In the genomic region with DNA sequence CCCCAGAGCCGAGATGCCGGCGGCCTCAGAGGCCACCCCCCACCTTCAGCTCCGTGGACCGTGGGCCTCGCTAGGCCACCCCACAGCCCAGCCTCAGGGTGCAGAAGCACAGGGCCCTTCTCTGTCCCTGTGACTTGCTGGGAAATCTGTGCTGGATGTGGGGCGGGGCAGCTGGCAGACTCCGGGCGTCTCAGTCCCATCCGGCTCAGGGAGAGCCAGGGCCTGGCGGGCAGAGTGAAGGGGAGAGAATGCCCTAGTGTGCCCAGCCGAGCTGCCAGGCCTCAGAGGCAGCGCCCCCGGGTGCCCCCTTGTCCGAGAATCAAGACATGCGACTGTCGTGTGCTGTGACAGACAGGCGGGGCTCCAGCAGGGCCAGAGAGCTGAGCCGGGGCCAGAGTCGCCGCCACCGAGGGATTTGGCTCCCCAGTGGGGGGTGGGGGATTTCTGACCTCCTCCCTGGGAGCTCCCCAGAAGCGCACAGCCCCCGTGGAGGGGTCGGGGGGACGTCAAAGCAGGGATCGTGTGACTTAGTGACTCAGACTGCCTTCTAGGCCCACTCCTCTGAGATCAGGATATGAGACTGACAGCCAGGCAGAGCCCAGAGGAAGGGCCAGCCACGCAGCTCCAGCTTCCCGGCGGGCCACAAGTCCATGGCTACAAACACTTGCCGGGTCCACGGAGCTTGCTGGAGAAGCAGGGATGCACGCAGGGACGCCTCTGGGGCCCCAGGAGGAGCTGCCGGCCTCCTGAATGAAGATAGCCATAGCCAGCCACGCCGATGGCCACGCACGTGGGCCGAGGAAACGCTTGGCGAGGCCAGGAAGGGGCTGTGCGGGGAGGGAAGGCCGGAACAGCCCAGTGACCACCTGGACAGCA, we compare ENCODE assay signal across 12 cellular contexts. TPM values are rescaled to one million over a fixed set of nuclear protein-coding genes. Genes with fewer than 3 reads are reported as not detected.
A peak's percentile ranks its signal among the peaks of the same experiment; 100 is the strongest.
DNase-seq lines count a peak whose midpoint lies in the region; ATAC-seq and TF ChIP-seq lines count a peak whose summit lies in the region.
"Had no signal": no experiment of that assay in that cellular context is flagged by ENCODE, and none has a peak within 500 bp of the region (broad histone marks: within the 10 kb centered on the region; RNA-seq: fewer than 3 reads in every experiment).

No MANE protein-coding gene starts in this region.

- H3K4me3 Mint-ChIP-seq in natural killer cell treated with Interleukin-12 subunit alpha and Interleukin-12 subunit beta and Interleukin-15 and Interleukin-18, amount 100 ng/mL, for 72 hours = no peak overlapping the region
- H3K4me3 Mint-ChIP-seq in type B pancreatic cell = no peak overlapping the region
- H3K4me3 Mint-ChIP-seq: immature natural killer cell had no signal

- peak overlapping the region; percentile 79 to 85 (median 81) for H3K27ac ChIP-seq in esophagus muscularis mucosa (replicated peaks in 1 of 4)
- H3K27ac ChIP-seq: parathyroid adenoma had no signal

- no peaks in the 10 kb centered on the region for H3K9me3 Mint-ChIP-seq in natural killer cell treated with Interleukin-12 subunit alpha and Interleukin-12 subunit beta and Interleukin-15 and Interleukin-18, amount 100 ng/mL, for 72 hours
- H3K9me3 Mint-ChIP-seq in type B pancreatic cell = no peaks in the 10 kb centered on the region
- H3K9me3 Mint-ChIP-seq: immature natural killer cell had no signal

- peaks cover 3 to 97% (median 85%) of the 10 kb centered on the region in 4 donors for H3K4me1 ChIP-seq in esophagus muscularis mucosa
- H3K4me1 ChIP-seq: parathyroid adenoma had no signal

- H3K4me1 Mint-ChIP-seq in natural killer cell treated with Interleukin-12 subunit alpha and Interleukin-12 subunit beta and Interleukin-15 and Interleukin-18, amount 100 ng/mL, for 72 hours (ENCODE audit: low read depth in 2 of 2) = no peaks in the 10 kb centered on the region
- no peaks in the 10 kb centered on the region for H3K4me1 Mint-ChIP-seq in type B pancreatic cell (ENCODE audit: unreplicated experiment)
- H3K4me1 Mint-ChIP-seq: immature natural killer cell had no signal

- H3K9me3 ChIP-seq in esophagus muscularis mucosa = no peaks in the 10 kb centered on the region

- no peak for TF ChIP-seq CTCF in esophagus muscularis mucosa (IDR thresholded peaks at IDR 0.05)
- TF ChIP-seq CTCF in type B pancreatic cell (conservative IDR thresholded peaks at IDR 0.05) = no peak

- no peaks in the 10 kb centered on the region for H3K27me3 Mint-ChIP-seq in natural killer cell treated with Interleukin-12 subunit alpha and Interleukin-12 subunit beta and Interleukin-15 and Interleukin-18, amount 100 ng/mL, for 72 hours
- no peaks in the 10 kb centered on the region for H3K27me3 Mint-ChIP-seq in type B pancreatic cell

- H3K36me3 Mint-ChIP-seq in natural killer cell treated with Interleukin-12 subunit alpha and Interleukin-12 subunit beta and Interleukin-15 and Interleukin-18, amount 100 ng/mL, for 72 hours = no peaks in the 10 kb centered on the region
- no peaks in the 10 kb centered on the region for H3K36me3 Mint-ChIP-seq in type B pancreatic cell
- H3K36me3 Mint-ChIP-seq: immature natural killer cell had no signal

- TF ChIP-seq POLR2A in esophagus muscularis mucosa (IDR thresholded peaks at IDR 0.05; ENCODE audit: low read depth) = no peak

- peak; percentile 51 for DNase-seq in activated effector memory CD4-positive, alpha-beta T cell treated with anti-CD3 and anti-CD28 coated beads, Interleukin-2, amount 50 U/mL, for 16 hours
- DNase-seq in activated effector memory CD4-positive, alpha-beta T cell treated with Interleukin-2 at 50 U/mL for 16 hours = no peak
- DNase-seq in esophagus muscularis mucosa (ENCODE audit: extremely low spot score) = no peak
- peak; percentile 56 for DNase-seq in natural killer cell treated with Interleukin-12 subunit alpha and Interleukin-12 subunit beta and Interleukin-15 and Interleukin-18, amount 100 ng/mL, for 72 hours (ENCODE audit: low spot score)
- peak; percentile 67 for DNase-seq in type B pancreatic cell (ENCODE audit: extremely low spot score, unreplicated experiment)
- no peak for DNase-seq in activated naive CD4-positive, alpha-beta T cell treated with Interleukin-2 at 50 U/mL for 16 hours
- DNase-seq: GF-D8, immature natural killer cell had no signal

- TF ChIP-seq EP300 in esophagus muscularis mucosa (IDR thresholded peaks at IDR 0.05) = no peak

- no peak overlapping the region for H3K4me3 ChIP-seq in esophagus muscularis mucosa
- H3K4me3 ChIP-seq: K562 had no signal

- intact Hi-C loops in esophagus muscularis mucosa (cut with DNase I) = no loop called here

- no peaks in the 10 kb centered on the region for H3K27me3 ChIP-seq in esophagus muscularis mucosa

- peaks cover 83 to 100% (median 99%) of the 10 kb centered on the region in 4 donors for H3K36me3 ChIP-seq in esophagus muscularis mucosa

- H3K27ac Mint-ChIP-seq in natural killer cell treated with Interleukin-12 subunit alpha and Interleukin-12 subunit beta and Interleukin-15 and Interleukin-18, amount 100 ng/mL, for 72 hours = no peak overlapping the region
- H3K27ac Mint-ChIP-seq in type B pancreatic cell = no peak overlapping the region
- H3K27ac Mint-ChIP-seq: immature natural killer cell had no signal

- no peak for ATAC-seq in natural killer cell treated with Interleukin-12 subunit alpha and Interleukin-12 subunit beta and Interleukin-15 and Interleukin-18, amount 100 ng/mL, for 72 hours
- ATAC-seq in GM18858 (IDR thresholded peaks at IDR 0.05; ENCODE audit: unreplicated experiment) (no peak), HG03196 (IDR thresholded peaks at IDR 0.05; ENCODE audit: unreplicated experiment) (no peak)
- ATAC-seq: K562 had no signal

- WGBS in esophagus muscularis mucosa = 84% methylated on average over 22 of the region's 44 CpGs

RNA-seq across cellular contexts. Expression of gene COL6A1, which starts 11.9 kb away (rescaled TPM):
- total RNA-seq in esophagus muscularis mucosa (1,000 to 10,000 TPM in 2 of 4 donors, 100 to 1,000 TPM in 2; 646 to 1,432 (median 1,078) TPM), type B pancreatic cell (ENCODE audit: low replicate concordance) (78.4 and 167 TPM in 2 replicates)
- total RNA-seq in natural killer cell treated with Interleukin-12 subunit alpha and Interleukin-12 subunit beta and Interleukin-15 and Interleukin-18, amount 100 ng/mL, for 72 hours = not detected

Comparison
In these comparisons a context has a peak if more than half of its experiments do, and no peak if none do; other contexts are left out.
1. DNase-seq: peak in activated effector memory CD4-positive, alpha-beta T cell treated with anti-CD3 and anti-CD28 coated beads, Interleukin-2, amount 50 U/mL, for 16 hours (single experiment), natural killer cell treated with Interleukin-12 subunit alpha and Interleukin-12 subunit beta and Interleukin-15 and Interleukin-18, amount 100 ng/mL, for 72 hours (single experiment) and type B pancreatic cell (single experiment); none in activated effector memory CD4-positive, alpha-beta T cell treated with Interleukin-2 at 50 U/mL for 16 hours (single experiment), esophagus muscularis mucosa (single experiment) and activated naive CD4-positive, alpha-beta T cell treated with Interleukin-2 at 50 U/mL for 16 hours (single experiment).
2. RNA of gene COL6A1, which starts 11.9 kb away (total RNA-seq): 646 to 1,432 TPM in esophagus muscularis mucosa and 78.4 to 167 TPM in type B pancreatic cell; not detected in natural killer cell treated with Interleukin-12 subunit alpha and Interleukin-12 subunit beta and Interleukin-15 and Interleukin-18, amount 100 ng/mL, for 72 hours; every median in the first group is over 10 times any median in the second.